ENCODE assay signal across 14 cellular contexts in the genomic region with DNA sequence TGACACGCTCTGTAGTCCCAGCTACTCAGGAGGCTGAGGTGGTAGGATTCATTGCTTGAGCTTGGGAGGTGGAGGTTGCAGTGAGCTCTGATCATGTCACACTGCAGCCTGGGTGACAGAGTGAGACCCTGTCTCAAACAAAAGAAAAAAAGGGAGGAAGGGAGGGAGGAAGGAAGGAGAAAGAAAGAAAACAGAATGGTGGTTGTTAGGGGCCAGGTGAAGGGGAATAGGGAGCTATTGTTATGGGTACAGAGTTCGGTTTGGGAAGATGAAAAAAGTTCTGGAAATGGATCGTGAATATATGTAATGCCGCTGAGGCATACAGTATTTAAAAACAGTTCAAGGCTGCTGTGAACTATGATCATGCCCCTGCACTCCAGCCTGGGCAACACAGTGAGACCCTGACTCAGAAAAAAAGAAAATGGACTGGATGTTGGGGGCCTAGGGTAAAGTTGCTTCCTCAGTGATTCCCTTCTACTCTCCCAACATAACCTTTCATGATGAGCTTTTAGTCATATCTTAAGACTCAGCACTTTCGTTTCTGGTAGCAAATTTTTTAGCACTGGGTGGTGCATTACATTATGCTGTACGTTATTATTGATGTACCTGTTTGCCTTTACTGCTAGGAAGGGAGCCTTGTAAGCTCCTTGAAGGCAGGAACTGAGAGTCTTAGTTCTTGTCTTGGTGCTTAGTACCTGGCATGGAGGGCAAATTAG. TPM values are rescaled to one million over a fixed set of nuclear protein-coding genes. Genes with fewer than 3 reads are reported as not detected.
DNase-seq lines count a peak whose midpoint lies in the region; ATAC-seq and TF ChIP-seq lines count a peak whose summit lies in the region.
"Had no signal": no experiment of that assay in that cellular context is flagged by ENCODE, and none has a peak within 500 bp of the region (broad histone marks: within the 10 kb centered on the region; RNA-seq: fewer than 3 reads in every experiment).

No MANE protein-coding gene starts in this region.

- H3K4me3 Mint-ChIP-seq in MCF 10A (ENCODE audit: unreplicated experiment) (no peak overlapping the region), chondrocyte (ENCODE audit: unreplicated experiment) (no peak overlapping the region), progenitor cell of endocrine pancreas (ENCODE audit: low read depth) (peak overlapping the region; percentile 9)
- H3K4me3 Mint-ChIP-seq in activated T-cell treated with anti-CD3 and anti-CD28 coated beads, Interleukin-2, amount 50 U/mL, for 4 hours: no peak overlapping the region

- H3K4me2 ChIP-seq in MM.1S (ENCODE audit: low read depth, low read length): peak overlapping the region; percentile 27

- H4K20me1 ChIP-seq in MM.1S (ENCODE audit: insufficient read depth, low read length): no peaks in the 10 kb centered on the region

- TF ChIP-seq POLR2A in breast epithelium (IDR thresholded peaks at IDR 0.05): no peak

- H3K9me3 Mint-ChIP-seq in MCF 10A (ENCODE audit: unreplicated experiment) (no peaks in the 10 kb centered on the region), chondrocyte (ENCODE audit: low read depth) (peaks cover 4% of the 10 kb centered on the region), progenitor cell of endocrine pancreas (ENCODE audit: low read depth) (peaks cover 19% of the 10 kb centered on the region)
- no peaks in the 10 kb centered on the region for H3K9me3 Mint-ChIP-seq in activated T-cell treated with anti-CD3 and anti-CD28 coated beads, Interleukin-2, amount 50 U/mL, for 4 hours

- no peaks in the 10 kb centered on the region for H3K9me2 ChIP-seq in MM.1S (replicated peaks; ENCODE audit: insufficient read depth, low read length)

- H3K4me1 Mint-ChIP-seq in MCF 10A (ENCODE audit: insufficient read depth, unreplicated experiment): peaks cover 68% of the 10 kb centered on the region
- peaks cover 60% of the 10 kb centered on the region for H3K4me1 Mint-ChIP-seq in chondrocyte (ENCODE audit: low read depth)
- H3K4me1 Mint-ChIP-seq in progenitor cell of endocrine pancreas (ENCODE audit: low read depth): peaks cover 17% of the 10 kb centered on the region
- peaks cover 37% of the 10 kb centered on the region for H3K4me1 Mint-ChIP-seq in activated T-cell treated with anti-CD3 and anti-CD28 coated beads, Interleukin-2, amount 50 U/mL, for 4 hours (ENCODE audit: low read depth)

- ATAC-seq in activated T-cell treated with anti-CD3 and anti-CD28 coated beads, Interleukin-2, amount 50 U/mL, for 4 hours: no peak
- no peak for ATAC-seq in mucosa of descending colon

- peaks cover 0 to 6% of the 10 kb centered on the region in 2 donors for H3K9me3 ChIP-seq in breast epithelium
- H3K9me3 ChIP-seq in MM.1S (replicated peaks; ENCODE audit: insufficient read depth, low read length): no peaks in the 10 kb centered on the region
- H3K9me3 ChIP-seq in mucosa of descending colon: peaks cover 5% of the 10 kb centered on the region

- POLR2A ChIA-PET in MCF 10A (lab: Yijun Ruan, JAX): interaction anchor here (0.7 to 6.3 kb wide), 14 partner anchors 8 to 519 kb away, joined by 3 to 58 read pairs (median 4); a partner anchor contains a TSS

- H3K27me3 ChIP-seq in breast epithelium (no peaks in the 10 kb centered on the region), MM.1S (replicated peaks; ENCODE audit: insufficient read depth, low read length) (no peaks in the 10 kb centered on the region)

- no peak overlapping the region for H2AFZ ChIP-seq in MM.1S (ENCODE audit: low read length)

- H3K27ac ChIP-seq in breast epithelium: no peak overlapping the region
- no peak overlapping the region for H3K27ac ChIP-seq in MM.1S (ENCODE audit: low read length)

- TF ChIP-seq CTCF in MCF 10A (IDR thresholded peaks at IDR 0.05; ENCODE audit: unreplicated experiment) (no peak), breast epithelium (IDR thresholded peaks at IDR 0.05) (no peak), MM.1S (IDR thresholded peaks at IDR 0.05; ENCODE audit: low read length) (no peak), chondrocyte (IDR thresholded peaks at IDR 0.05) (no peak), progenitor cell of endocrine pancreas (IDR thresholded peaks at IDR 0.05; ENCODE audit: unreplicated experiment) (no peak), mucosa of descending colon (IDR thresholded peaks at IDR 0.05) (no peak)

- peaks cover 0 to 11% of the 10 kb centered on the region in 2 donors for H3K4me1 ChIP-seq in breast epithelium
- H3K4me1 ChIP-seq in MM.1S (ENCODE audit: low read length): peaks cover 30% of the 10 kb centered on the region
- peaks cover 31% of the 10 kb centered on the region for H3K4me1 ChIP-seq in mucosa of descending colon (ENCODE audit: low read depth)

- BruUV-seq in MCF 10A (replicated peaks; lab: Mats Ljungman, UMichigan): no TSS peak

- H3K36me3 ChIP-seq in breast epithelium (no peaks in the 10 kb centered on the region), MM.1S (replicated peaks; ENCODE audit: insufficient read depth, low read length) (no peaks in the 10 kb centered on the region), mucosa of descending colon (ENCODE audit: low read depth) (no peaks in the 10 kb centered on the region)

- CTCF ChIA-PET in MCF 10A (lab: Yijun Ruan, JAX): interaction anchor here (0.6 to 1.7 kb wide), 10 partner anchors 9 to 514 kb away, joined by 3 to 14 read pairs (median 4); no protein-coding TSS in a partner anchor

- peaks cover 84% of the 10 kb centered on the region for H3K79me2 ChIP-seq in MM.1S (ENCODE audit: low read length)

- H3K27me3 Mint-ChIP-seq in MCF 10A (ENCODE audit: insufficient read depth, unreplicated experiment) (no peaks in the 10 kb centered on the region), chondrocyte (ENCODE audit: low read depth) (no peaks in the 10 kb centered on the region), progenitor cell of endocrine pancreas (no peaks in the 10 kb centered on the region)
- H3K27me3 Mint-ChIP-seq in activated T-cell treated with anti-CD3 and anti-CD28 coated beads, Interleukin-2, amount 50 U/mL, for 4 hours (ENCODE audit: low read depth): peaks cover 32% of the 10 kb centered on the region

- DNase-seq in MCF 10A (ENCODE audit: unreplicated experiment) (no peak), breast epithelium (ENCODE audit: low spot score in 2 of 2) (no peak), MM.1S (peak; percentile 30), chondrocyte (ENCODE audit: low spot score) (no peak), progenitor cell of endocrine pancreas (ENCODE audit: low spot score, unreplicated experiment) (no peak), retina (no peak), mucosa of descending colon (no peak)
- no peak for DNase-seq in activated T-cell treated with anti-CD3 and anti-CD28 coated beads, Interleukin-2, amount 50 U/mL, for 4 hours
- DNase-seq: CD4-positive, CD25-positive, alpha-beta regulatory T cell; DMS79; Kasumi-1; NCI-H1436 treated with DMSO at 0.1 percent for 48 hours; NCI-H2081; NCI-H524 had no signal

- H3K36me3 Mint-ChIP-seq in MCF 10A (ENCODE audit: insufficient read depth, unreplicated experiment) (peaks cover 72% of the 10 kb centered on the region), chondrocyte (ENCODE audit: low read depth) (peaks cover 36% of the 10 kb centered on the region), progenitor cell of endocrine pancreas (ENCODE audit: insufficient read depth) (peaks cover 47% of the 10 kb centered on the region)
- H3K36me3 Mint-ChIP-seq in activated T-cell treated with anti-CD3 and anti-CD28 coated beads, Interleukin-2, amount 50 U/mL, for 4 hours (ENCODE audit: insufficient read depth): peaks cover 5% of the 10 kb centered on the region

- H3K9ac ChIP-seq in MM.1S (ENCODE audit: low read length): no peak overlapping the region

- H3K27ac Mint-ChIP-seq in MCF 10A (ENCODE audit: low read depth, unreplicated experiment): peak overlapping the region; percentile 16
- peak overlapping the region; percentile 71 for H3K27ac Mint-ChIP-seq in chondrocyte (ENCODE audit: unreplicated experiment)
- peak overlapping the region; percentile 18 for H3K27ac Mint-ChIP-seq in progenitor cell of endocrine pancreas

- intact Hi-C loops in MCF 10A (cut with micrococcal nuclease): loop anchor here (10.0 kb wide), 1 partner anchor 508 kb away; no protein-coding TSS in a partner anchor
- intact Hi-C loops in breast epithelium (cut with DNase I; ENCODE audit: low total_unique reads): no loop called here
- intact Hi-C loops in mucosa of descending colon (cut with DNase I, micrococcal nuclease): no loop called here

- no peak overlapping the region for H3K4me3 ChIP-seq in breast epithelium
- no peak overlapping the region for H3K4me3 ChIP-seq in MM.1S (ENCODE audit: low read length)
- H3K4me3 ChIP-seq in mucosa of descending colon: no peak overlapping the region

- H3F3A ChIP-seq in MM.1S (ENCODE audit: insufficient read depth, low read length): no peaks in the 10 kb centered on the region

RNA-seq across cellular contexts. Expression of a gene that starts 4.0 kb away (rescaled TPM):
- total RNA-seq in MCF 10A (2022) (519 and 638 TPM in 2 replicates), breast epithelium (100 to 1,000 TPM; 314 to 389 (median 321) TPM), chondrocyte (326 to 397 TPM (median 393 TPM) in 3 replicates), progenitor cell of endocrine pancreas (384 and 394 TPM in 2 replicates), mucosa of descending colon (100 to 1,000 TPM; 347 to 457 (median 380) TPM)
- total RNA-seq in activated T-cell treated with anti-CD3 and anti-CD28 coated beads, Interleukin-2, amount 50 U/mL, for 4 hours: 10 to 100 TPM; 27.0 to 40.3 (median 32.2) TPM

Comparison
In these comparisons a context has a peak if more than half of its experiments do, and no peak if none do; other contexts are left out.
1. H3K27ac Mint-ChIP-seq: peak in every context shown above with its lines; median percentile 71 in chondrocyte; 18 in progenitor cell of endocrine pancreas; 16 in MCF 10A.